31 cellular contexts compared by ENCODE assay signal in genomic region chr3:14231145-14231990, GRCh38. TPM values are rescaled to one million over a fixed set of nuclear protein-coding genes. Genes with fewer than 3 reads are reported as not detected.
DNase-seq lines count a peak whose midpoint lies in the region; ATAC-seq, FAIRE-seq and TF ChIP-seq lines count a peak whose summit lies in the region.
"Had no signal": no experiment of that assay in that cellular context is flagged by ENCODE, and none has a peak within 500 bp of the region (broad histone marks: within the 10 kb centered on the region; RNA-seq: fewer than 3 reads in every experiment).

No MANE protein-coding gene starts in this region.

- TF ChIP-seq POLR2A in NB4 (IDR thresholded peaks at IDR 0.05; ENCODE audit: extremely low read depth, insufficient read length) (no peak), K562 (conservative IDR thresholded peaks at IDR 0.05) (no peak)

- POLR2A ChIA-PET in K562 (lab: Yijun Ruan, JAX) = interaction anchor here (0.5 to 3.4 kb wide), 17 partner anchors 9 to 420 kb away, joined by 3 to 23 read pairs (median 4); partner anchors contain the start of genes CCDC174, CHCHD4 and TMEM43

- no peaks in the 10 kb centered on the region for H3K27me3 Mint-ChIP-seq in osteocyte (ENCODE audit: unreplicated experiment)

- H3K4me1 ChIP-seq in DOHH2 (ENCODE audit: control insufficient read depth, low read length) (peaks cover 78% of the 10 kb centered on the region), K562 (replicated peaks in 1 of 2; ENCODE audit: control insufficient read depth in 2 of 2, insufficient read depth in 2 of 2, low read length in 2 of 2) (peaks cover 38 to 66% of the 10 kb centered on the region in 2 experiments)
- H3K4me1 ChIP-seq: adrenal gland, HAP-1, prostate gland, sigmoid colon had no signal

- H3K9me2 ChIP-seq in DOHH2 (replicated peaks; ENCODE audit: control insufficient read depth, low read length) = no peaks in the 10 kb centered on the region

- no peak for TF ChIP-seq EP300 in K562 (IDR thresholded peaks at IDR 0.05; ENCODE audit: low read length)

- peaks cover 5% of the 10 kb centered on the region for H3K36me3 Mint-ChIP-seq in osteocyte (ENCODE audit: unreplicated experiment)
- H3K36me3 Mint-ChIP-seq: brain had no signal

- TF ChIP-seq RAD21 in K562 (CRISPR knock-in tag; conservative IDR thresholded peaks at IDR 0.05 in 1 of 2, IDR thresholded peaks at IDR 0.05 in 1 of 2) = no peak

- H3K27ac ChIP-seq in DOHH2 (ENCODE audit: low read depth, low read length) (peak overlapping the region; percentile 93), K562 (ENCODE audit: extremely low read depth, low read depth, low read length) (peak overlapping the region; percentile 90)
- H3K27ac ChIP-seq: adrenal gland, KMS-11, prostate gland, sigmoid colon, suprapubic skin had no signal

- no peak overlapping the region for H3K27ac Mint-ChIP-seq in osteocyte (ENCODE audit: unreplicated experiment)
- H3K27ac Mint-ChIP-seq: activated B cell treated with CpG ODN at 0.5 μM for 24 hours; brain; T-helper 2 cell treated with Interferon-gamma antibody and Interleukin-4, amounts not matched to agents 5 μg/mL and 100 μg/mL, for 36 hours had no signal

- H3K4me2 ChIP-seq in DOHH2 (ENCODE audit: low read length) (peak overlapping the region; percentile 4), K562 (ENCODE audit: insufficient read depth, low read length) (peak overlapping the region; percentile 54)
- H3K4me2 ChIP-seq: KMS-11 had no signal

- H3K79me2 ChIP-seq in DOHH2 (ENCODE audit: control insufficient read depth, low read length) (no peaks in the 10 kb centered on the region), K562 (ENCODE audit: control insufficient read depth, insufficient read depth, low read length) (no peaks in the 10 kb centered on the region)

- H3K9ac ChIP-seq in K562 (ENCODE audit: insufficient read depth in 1 of 2, low read depth in 2 of 2, low read length in 2 of 2) = peak overlapping the region; percentile 46 to 66; a peak in 3 of 4 replicates
- H3K9ac ChIP-seq: KMS-11 had no signal

- WGBS in K562 (ENCODE audit: insufficient coverage, low coverage, missing lambda C conversion rate) = 24% methylated on average over 9 of the region's 9 CpGs

- in situ Hi-C loops in K562 (cut with MboI) = no loop called here

- intact Hi-C loops in K562 (cut with micrococcal nuclease) = no loop called here

- H3K4me3 Mint-ChIP-seq in osteocyte (ENCODE audit: unreplicated experiment) = no peak overlapping the region
- H3K4me3 Mint-ChIP-seq: activated B cell treated with CpG ODN at 0.5 μM for 24 hours; brain; T-helper 2 cell treated with Interferon-gamma antibody and Interleukin-4, amounts not matched to agents 5 μg/mL and 100 μg/mL, for 36 hours had no signal

- H3K9me3 ChIP-seq in DOHH2 (ENCODE audit: control insufficient read depth, insufficient read depth, low read length) = peaks cover 13% of the 10 kb centered on the region
- peaks cover 23% of the 10 kb centered on the region for H3K9me3 ChIP-seq in K562 (replicated peaks; ENCODE audit: control insufficient read depth, insufficient read depth, low read depth, low read length)
- H3K9me3 ChIP-seq: adrenal gland, HAP-1, prostate gland, suprapubic skin had no signal

- H4K20me1 ChIP-seq in DOHH2 (ENCODE audit: control insufficient read depth, insufficient read depth, low read depth, low read length) = no peaks in the 10 kb centered on the region
- H4K20me1 ChIP-seq in K562 (replicated peaks; ENCODE audit: control insufficient read depth, insufficient read depth, low read length) = no peaks in the 10 kb centered on the region

- no peaks in the 10 kb centered on the region for H3K9me1 ChIP-seq in K562 (ENCODE audit: control insufficient read depth, insufficient read depth, low read length)

- peak; percentile 56 for FAIRE-seq in K562 (lab: Jason Lieb, UNC)
- FAIRE-seq: G401.6, GM19239 had no signal

- H3K4me3 ChIP-seq in DOHH2 (ENCODE audit: low read length) = no peak overlapping the region
- no peak overlapping the region for H3K4me3 ChIP-seq in NB4 (ENCODE audit: low read depth, low read length)
- no peak overlapping the region for H3K4me3 ChIP-seq in K562
- H3K4me3 ChIP-seq: adrenal gland, HAP-1, prostate gland, sigmoid colon, suprapubic skin had no signal

- no peak for TF ChIP-seq CTCF in DOHH2 (IDR thresholded peaks at IDR 0.05; ENCODE audit: low read depth, low read length, poor library complexity, severe bottlenecking)
- TF ChIP-seq CTCF in NB4 (IDR thresholded peaks at IDR 0.05; ENCODE audit: low read depth, low read length) = no peak
- TF ChIP-seq CTCF in K562 (IDR thresholded peaks at IDR 0.05 in 2 of 3, conservative IDR thresholded peaks at IDR 0.05 in 1 of 3; ENCODE audit: insufficient read depth in 2 of 3, low read depth in 1 of 3, low read length in 3 of 3) = no peak
- TF ChIP-seq CTCF in osteocyte (IDR thresholded peaks at IDR 0.05) = no peak

- H2AFZ ChIP-seq in K562 (ENCODE audit: low read depth, low read length) = peak overlapping the region; percentile 75

- peaks cover 11% of the 10 kb centered on the region for H3K9me3 Mint-ChIP-seq in osteocyte (ENCODE audit: unreplicated experiment)

- peak; percentile 3; the same call in 2 of the 3 replicates for ATAC-seq in K562
- no peak for ATAC-seq in HG02678 (IDR thresholded peaks at IDR 0.05; ENCODE audit: unreplicated experiment)
- ATAC-seq: esophagus mucosa had no signal

- peaks cover 17% of the 10 kb centered on the region for H3F3A ChIP-seq in DOHH2 (ENCODE audit: control insufficient read depth, insufficient read depth)

- no TSS peak for BruUV-seq in K562 (replicated peaks; lab: Mats Ljungman, UMichigan)

- H3K36me3 ChIP-seq in DOHH2 (ENCODE audit: control insufficient read depth, low read length) (no peaks in the 10 kb centered on the region), K562 (ENCODE audit: control insufficient read depth, insufficient read depth, low read length) (no peaks in the 10 kb centered on the region; the same call in 1 of the 3 replicates)
- H3K36me3 ChIP-seq: adrenal gland, HAP-1, prostate gland, sigmoid colon, suprapubic skin had no signal

- H3K4me1 Mint-ChIP-seq in osteocyte (ENCODE audit: unreplicated experiment) = peaks cover 39% of the 10 kb centered on the region

- CTCF ChIA-PET in K562 (lab: Yijun Ruan, JAX; ENCODE audit: low intra/inter-chr PET ratio) = no interaction called here

- DNase-seq in NB4 (ENCODE audit: low read depth) = peak; percentile 11
- DNase-seq in K562 (ENCODE audit: extremely low read depth in 1 of 4, low spot score in 3 of 4) = peak in 1 of 4 experiments; percentile 59
- DNase-seq in osteocyte (ENCODE audit: extremely low spot score, unreplicated experiment) = peak; percentile 38
- DNase-seq in stimulated activated CD4-positive, alpha-beta T cell treated with anti-CD3 and anti-CD28 coated beads, Interleukin-12 subunit alpha, Interleukin-12 subunit beta, amount 100 ng/mL, for 4 hours = no peak
- no peak for DNase-seq in stimulated activated CD4-positive, alpha-beta T cell treated with anti-CD3 and anti-CD28 coated beads, Interleukin-4, amount 100 ng/mL, for 1 hour
- DNase-seq: ACHN; activated B cell treated with CpG ODN at 0.5 μM for 24 hours; activated CD4-positive, alpha-beta T cell treated with anti-CD3 and anti-CD28 coated beads, Interleukin-2, amount 50 U/mL, for 1 hour; activated naive CD4-positive, alpha-beta T cell treated with Interleukin-2 at 50 U/mL for 16 hours; activated T-cell treated with anti-CD3 and anti-CD28 coated beads, Interleukin-2, amount 50 U/mL, for 48 hours; adrenal gland; DMS53; effector CD4-positive, alpha-beta T cell; mesendoderm; NCI-H1694; NCI-H510A; Right ventricle myocardium superior; sigmoid colon; stimulated activated CD4-positive, alpha-beta T cell treated with anti-CD3 and anti-CD28 coated beads, Interleukin-15, amount 100 ng/mL, for 24 hours; stimulated activated naive CD4-positive, alpha-beta T cell had no signal

- no peaks in the 10 kb centered on the region for H3K27me3 ChIP-seq in DOHH2 (ENCODE audit: control insufficient read depth, low read length)
- H3K27me3 ChIP-seq in K562 (ENCODE audit: control insufficient read depth in 2 of 2, insufficient read depth in 2 of 2, low read length in 2 of 2) = no peaks in the 10 kb centered on the region
- H3K27me3 ChIP-seq: adrenal gland, sigmoid colon, suprapubic skin had no signal

RNA-seq across cellular contexts. Expression of gene LSM3, which starts 52.8 kb away (rescaled TPM):
- total RNA-seq in K562 (2011; cell fraction: chromatin; rRNA removed; ENCODE audit: low replicate concordance) = 11.3 and 17.2 TPM in 2 replicates
- total RNA-seq in K562 (2011; cell fraction: nucleolus; rRNA removed) = 7.4 and 9.3 TPM in 2 replicates
- total RNA-seq in K562 (2011; cell fraction: nucleoplasm; rRNA removed) = 14.2 and 25.6 TPM in 2 replicates
- 32.6 and 33.8 TPM in 2 replicates for total RNA-seq in K562 (2014; rRNA removed)
- 64.7 and 73.9 TPM in 2 replicates for total RNA-seq in K562 (2014; rRNA removed; fragmentation: Illumina TruSeq; extraction: Trizol)
- 54.4 and 61.2 TPM in 2 replicates for total RNA-seq in K562 (2015; rRNA removed; fragmentation: Illumina TruSeq; extraction: Trizol)
- 38.5 and 46.4 TPM in 2 replicates for total RNA-seq in K562 (2021)
- 34.0 and 48.7 TPM in 2 replicates for polyA plus RNA-seq in K562 (2011; rRNA removed)
- polyA plus RNA-seq in K562 (2011; cell fraction: cytosol; rRNA removed) = 3.6 and 12.9 TPM in 2 replicates
- polyA plus RNA-seq in K562 (2011; cell fraction: nucleus; rRNA removed) = 3.1 and 6.0 TPM in 2 replicates
- 31.9 and 61.8 TPM in 2 replicates for polyA plus RNA-seq in K562 (2012)
- 48.6 and 55.2 TPM in 2 replicates for polyA plus RNA-seq in K562 (2014; fragmentation: Illumina TruSeq; extraction: Trizol)
- 100 to 1,000 TPM; 180 to 203 TPM for polyA plus RNA-seq in K562 (2014; fragmentation: Nextera tagmentation; extraction: Ambion mirVana)
- 61.6 and 75.1 TPM in 2 replicates for polyA plus RNA-seq in K562 (2014; rRNA removed)
- polyA minus RNA-seq in K562 (2011; rRNA and poly(A)+ RNA removed) = 14.8 and 16.0 TPM in 2 replicates
- 4.3 and 6.0 TPM in 2 replicates for polyA minus RNA-seq in K562 (2011; cell fraction: cytosol; rRNA and poly(A)+ RNA removed)
- 5.5 and 7.6 TPM in 2 replicates for polyA minus RNA-seq in K562 (2011; cell fraction: nucleus; rRNA and poly(A)+ RNA removed)
- total RNA-seq in osteocyte = 9.9 and 10.0 TPM in 2 replicates

RNA-seq across cellular contexts. Expression of gene XPC, which starts 53.0 kb away (rescaled TPM):
- total RNA-seq in K562 (2011; cell fraction: chromatin; rRNA removed; ENCODE audit: low replicate concordance) = 61.0 and 92.1 TPM in 2 replicates
- 32.5 and 33.7 TPM in 2 replicates for total RNA-seq in K562 (2011; cell fraction: nucleolus; rRNA removed)
- total RNA-seq in K562 (2011; cell fraction: nucleoplasm; rRNA removed) = 45.0 and 59.2 TPM in 2 replicates
- total RNA-seq in K562 (2014; rRNA removed) = 51.8 and 54.1 TPM in 2 replicates
- total RNA-seq in K562 (2014; rRNA removed; fragmentation: Illumina TruSeq; extraction: Trizol) = 41.2 and 49.8 TPM in 2 replicates
- 41.3 and 44.2 TPM in 2 replicates for total RNA-seq in K562 (2015; rRNA removed; fragmentation: Illumina TruSeq; extraction: Trizol)
- total RNA-seq in K562 (2021) = 44.5 and 54.0 TPM in 2 replicates
- polyA plus RNA-seq in K562 (2011; rRNA removed) = 25.1 and 25.5 TPM in 2 replicates
- polyA plus RNA-seq in K562 (2011; cell fraction: cytosol; rRNA removed) = 11.7 and 15.8 TPM in 2 replicates
- polyA plus RNA-seq in K562 (2011; cell fraction: nucleus; rRNA removed) = 76.2 and 81.9 TPM in 2 replicates
- 41.7 and 44.5 TPM in 2 replicates for polyA plus RNA-seq in K562 (2012)
- 54.4 and 54.7 TPM in 2 replicates for polyA plus RNA-seq in K562 (2014; fragmentation: Illumina TruSeq; extraction: Trizol)
- polyA plus RNA-seq in K562 (2014; fragmentation: Nextera tagmentation; extraction: Ambion mirVana) = 1 to 10 TPM; 3.8 to 4.1 TPM
- polyA plus RNA-seq in K562 (2014; rRNA removed) = 33.8 and 42.4 TPM in 2 replicates
- 30.9 and 32.3 TPM in 2 replicates for polyA minus RNA-seq in K562 (2011; rRNA and poly(A)+ RNA removed)
- 24.0 and 24.8 TPM in 2 replicates for polyA minus RNA-seq in K562 (2011; cell fraction: cytosol; rRNA and poly(A)+ RNA removed)
- 34.9 and 53.4 TPM in 2 replicates for polyA minus RNA-seq in K562 (2011; cell fraction: nucleus; rRNA and poly(A)+ RNA removed)
- 39.4 and 41.5 TPM in 2 replicates for total RNA-seq in osteocyte

Comparison
In these comparisons a context has a peak if more than half of its experiments do, and no peak if none do; other contexts are left out.
1. DNase-seq: peak in NB4 (single experiment) and osteocyte (single experiment); none in stimulated activated CD4-positive, alpha-beta T cell treated with anti-CD3 and anti-CD28 coated beads, Interleukin-12 subunit alpha, Interleukin-12 subunit beta, amount 100 ng/mL, for 4 hours (single experiment) and stimulated activated CD4-positive, alpha-beta T cell treated with anti-CD3 and anti-CD28 coated beads, Interleukin-4, amount 100 ng/mL, for 1 hour (single experiment).